1 cellular context compared by ENCODE assay signal in the genomic region with DNA sequence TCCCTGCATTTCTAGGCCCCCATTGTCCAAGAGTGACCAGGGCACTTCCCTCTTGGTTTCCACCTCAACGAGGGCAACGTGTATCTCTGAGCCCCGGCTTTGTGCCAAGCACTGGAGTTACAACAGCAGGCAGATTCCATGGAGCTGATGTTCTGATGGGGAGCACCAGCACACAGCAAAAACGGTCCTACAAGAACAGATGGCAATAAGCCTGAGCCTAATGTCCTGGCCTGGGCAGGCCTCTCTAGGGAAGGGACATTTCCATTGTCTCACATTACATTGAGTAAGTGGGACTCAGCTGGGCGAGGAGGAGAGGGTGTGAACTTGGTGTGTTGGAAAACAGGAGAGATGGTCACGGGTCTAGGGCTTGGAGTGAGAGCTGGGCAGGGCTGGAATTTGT.
TF ChIP-seq lines count a peak whose summit lies in the region.

No MANE protein-coding gene starts in this region.

TF ChIP-seq in H1, 55 proteins besides CTCF, POLR2A, EP300 and RAD21 (continued from another document):
- TF ChIP-seq HDAC2 (IDR thresholded peaks at IDR 0.05; ENCODE audit: borderline replicate concordance in 1 of 2, low read depth in 2 of 2, low read length in 2 of 2), result no peak
- TF ChIP-seq SUZ12 (IDR thresholded peaks at IDR 0.05; ENCODE audit: low read length), result no peak
- TF ChIP-seq BACH1 (IDR thresholded peaks at IDR 0.05; ENCODE audit: low read length), result no peak
- no peak for TF ChIP-seq CHD2 (IDR thresholded peaks at IDR 0.05; ENCODE audit: low read length)
- TF ChIP-seq RXRA (IDR thresholded peaks at IDR 0.05; ENCODE audit: insufficient read depth, low read depth, low read length), result no peak
- TF ChIP-seq SIX5 (IDR thresholded peaks at IDR 0.05; ENCODE audit: low read depth, low read length), result no peak
- TF ChIP-seq, protein P1, sequence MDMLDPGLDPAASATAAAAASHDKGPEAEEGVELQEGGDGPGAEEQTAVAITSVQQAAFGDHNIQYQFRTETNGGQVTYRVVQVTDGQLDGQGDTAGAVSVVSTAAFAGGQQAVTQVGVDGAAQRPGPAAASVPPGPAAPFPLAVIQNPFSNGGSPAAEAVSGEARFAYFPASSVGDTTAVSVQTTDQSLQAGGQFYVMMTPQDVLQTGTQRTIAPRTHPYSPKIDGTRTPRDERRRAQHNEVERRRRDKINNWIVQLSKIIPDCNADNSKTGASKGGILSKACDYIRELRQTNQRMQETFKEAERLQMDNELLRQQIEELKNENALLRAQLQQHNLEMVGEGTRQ (IDR thresholded peaks at IDR 0.05; ENCODE audit: low read length), result no peak
- no peak for TF ChIP-seq GTF2F1 (IDR thresholded peaks at IDR 0.05; ENCODE audit: borderline replicate concordance, low read depth, low read length)
- TF ChIP-seq JUN (IDR thresholded peaks at IDR 0.05; ENCODE audit: low read depth, low read length), result no peak
